23 cellular contexts compared by ENCODE assay signal in genomic region chr4:178309890-178310289, GRCh38.
"Had no signal": no experiment of that assay in that cellular context is flagged by ENCODE, and none has a peak within 500 bp of the region (broad histone marks: within the 10 kb centered on the region; RNA-seq: fewer than 3 reads in every experiment).

No MANE protein-coding gene starts in this region.

- H3K36me3 ChIP-seq: ascending aorta, Peyer's patch, SJSA1 had no signal

- H3K9me3 ChIP-seq: ascending aorta, body of pancreas, Peyer's patch, SJSA1 had no signal

- H3K4me3 ChIP-seq: ascending aorta, body of pancreas, Peyer's patch, SJSA1 had no signal

- DNase-seq: activated B cell treated with CpG ODN at 0.5 μM for 24 hours; activated CD4-positive, alpha-beta memory T cell treated with anti-CD3 and anti-CD28 coated beads for 36 hours; activated CD4-positive, alpha-beta T cell treated with anti-CD3 and anti-CD28 coated beads for 1 hour; activated CD4-positive, alpha-beta T cell treated with anti-CD3 and anti-CD28 coated beads, Interleukin-2, amount 10 ng/mL, durations not matched to agents 7 days and 5 days; activated CD8-positive, alpha-beta memory T cell treated with anti-CD3 and anti-CD28 coated beads for 24 hours; activated effector memory CD4-positive, alpha-beta T cell treated with anti-CD3 and anti-CD28 coated beads, Interleukin-2, amount 50 U/mL, for 16 hours; activated naive CD4-positive, alpha-beta T cell treated with Interleukin-2 at 50 U/mL for 16 hours; activated naive CD8-positive, alpha-beta T cell treated with anti-CD3 and anti-CD28 coated beads, Interleukin-2, amount 50 U/mL, for 24 hours; activated T-cell treated with anti-CD3 and anti-CD28 coated beads, Interleukin-2, amount 50 U/mL, for 4 hours; amniotic stem cell; body of pancreas; KBM-7; NCI-H1092; NCI-H1694; NCI-H2029; NCI-H2107; NCI-H510A treated with DMSO at 0.1 percent for 48 hours; NCI-H69; Peyer's patch; SHP77; SW 1271 had no signal

- H3K27me3 ChIP-seq: ascending aorta, body of pancreas, Peyer's patch, SJSA1 had no signal

- H3K4me1 ChIP-seq: ascending aorta, body of pancreas, Peyer's patch, SJSA1 had no signal

- H3K27ac ChIP-seq: ascending aorta, body of pancreas, SJSA1 had no signal
